8 cellular contexts compared by ENCODE assay signal in genomic region chr10:101831169-101831811, GRCh38. TPM values are rescaled to one million over a fixed set of nuclear protein-coding genes. Genes with fewer than 3 reads are reported as not detected.
DNase-seq lines count a peak whose midpoint lies in the region; FAIRE-seq and TF ChIP-seq lines count a peak whose summit lies in the region.

No MANE protein-coding gene starts in this region.

- CTCF ChIA-PET in RWPE1 (lab: Yijun Ruan, JAX): interaction anchor here (1.1 to 1.7 kb wide), 2 partner anchors 9 to 13 kb away, joined by 3 to 4 read pairs; partner anchors contain the start of gene KCNIP2

- no peak for TF ChIP-seq POLR2A in prostate gland (IDR thresholded peaks at IDR 0.05)

- 55 to 56% methylated on average over 9 of the region's 9 CpGs for WGBS in esophagus, 2 donors
- WGBS in prostate gland: 35% methylated on average over 9 of the region's 9 CpGs

- TF ChIP-seq CTCF in GM12864 (IDR thresholded peaks at IDR 0.05; ENCODE audit: low read depth, low read length, missing control alignments) (no peak), RWPE1 (conservative IDR thresholded peaks at IDR 0.05; ENCODE audit: low read depth) (no peak), prostate gland (IDR thresholded peaks at IDR 0.05) (no peak)

- no peak for FAIRE-seq in frontal cortex (lab: Jason Lieb, UNC)

- H3K4me1 ChIP-seq in esophagus (ENCODE audit: control insufficient read depth in 2 of 2, insufficient read depth in 2 of 2, low read length in 1 of 2) (peaks cover 0 to 10% of the 10 kb centered on the region in 2 donors), prostate gland (replicated peaks) (no peaks in the 10 kb centered on the region)

- H3K36me3 ChIP-seq in esophagus (ENCODE audit: control insufficient read depth in 2 of 2, insufficient read depth in 2 of 2, low read length in 1 of 2): no peaks in the 10 kb centered on the region
- no peaks in the 10 kb centered on the region for H3K36me3 ChIP-seq in prostate gland

- H3K9me3 ChIP-seq in esophagus (ENCODE audit: control insufficient read depth in 2 of 2, insufficient read depth in 1 of 2, low read depth in 1 of 2, low read length in 1 of 2): no peaks in the 10 kb centered on the region
- H3K9me3 ChIP-seq in prostate gland: no peaks in the 10 kb centered on the region

- H3K27ac ChIP-seq in RWPE1 (peak overlapping the region; percentile 80), esophagus (ENCODE audit: low read depth in 2 of 2, low read length in 1 of 2) (peak overlapping the region; percentile 88 to 93), prostate gland (peak overlapping the region; percentile 61 to 64)

- intact Hi-C loops in prostate gland (cut with DNase I): no loop called here

- no peaks in the 10 kb centered on the region for H3K27me3 ChIP-seq in esophagus (ENCODE audit: control insufficient read depth in 1 of 2, insufficient read depth in 2 of 2, low read length in 2 of 2)
- no peaks in the 10 kb centered on the region for H3K27me3 ChIP-seq in prostate gland (replicated peaks; ENCODE audit: insufficient read depth)

- H3K4me3 ChIP-seq in GM12864 (ENCODE audit: low read depth, low read length) (peak overlapping the region; percentile 50), esophagus (ENCODE audit: low read depth in 1 of 2, low read length in 2 of 2) (peak overlapping the region in 1 of 2 donors; percentile 49), prostate gland (peak overlapping the region; percentile 27 to 42)

- POLR2A ChIA-PET in RWPE1 (lab: Yijun Ruan, JAX; ENCODE audit: low non-redundant PET): no interaction called here

- DNase-seq in GM12864 (ENCODE audit: low read depth) (no peak), RWPE1 (ENCODE audit: low spot score) (no peak), prostate gland (ENCODE audit: low spot score) (no peak), NCI-H1105 (lab: John Stamatoyannopoulos, UW) (no peak), AG08395 (ENCODE audit: low spot score) (no peak), NCI-H2107 treated with DMSO at 0.1 percent for 48 hours (lab: John Stamatoyannopoulos, UW; ENCODE audit: unreplicated experiment) (no peak), frontal cortex (ENCODE audit: low spot score in 2 of 2) (no peak)

RNA-seq across cellular contexts. Expression of gene KCNIP2, which starts 12.3 kb away (rescaled TPM):
- 1 to 10 TPM in 1 of 2 donors, under 1 TPM in 1; 0.67 to 1.6 TPM for polyA plus RNA-seq in esophagus
- 1 to 10 TPM; 2.6 to 3.0 TPM for total RNA-seq in prostate gland
- 12.6 TPM for total RNA-seq in frontal cortex

RNA-seq across cellular contexts. Expression of gene OGA, which starts 13.0 kb away (rescaled TPM):
- 10 to 100 TPM; 40.0 to 47.1 TPM for polyA plus RNA-seq in esophagus
- total RNA-seq in prostate gland (100 to 1,000 TPM in 1 of 2 donors, 10 to 100 TPM in 1; 82.5 to 143 TPM), frontal cortex (407 TPM)

RNA-seq across cellular contexts. Expression of gene NPM3, which starts 48.0 kb away (rescaled TPM):
- 10 to 100 TPM; 13.3 to 39.2 TPM for polyA plus RNA-seq in esophagus
- total RNA-seq in prostate gland (10 to 100 TPM; 43.7 to 47.4 TPM), frontal cortex (53.4 TPM)

RNA-seq across cellular contexts. Expression of gene FGF8, which starts 55.4 kb away (rescaled TPM):
- not detected for polyA plus RNA-seq in esophagus
- total RNA-seq in prostate gland: 1 to 10 TPM in 1 of 2 donors, not detected in 1; 1.2 TPM
- total RNA-seq in frontal cortex: not detected
